In genomic region chr5:180081481-180081880, GRCh38 we compare ENCODE assay signal across 1 cellular context.
TF ChIP-seq lines count a peak whose summit lies in the region.

No MANE protein-coding gene starts in this region.

TF ChIP-seq in HepG2, 621 proteins besides CTCF, POLR2A, EP300 and RAD21 (continued from another document and continues in another):
- TF ChIP-seq, protein P1, sequence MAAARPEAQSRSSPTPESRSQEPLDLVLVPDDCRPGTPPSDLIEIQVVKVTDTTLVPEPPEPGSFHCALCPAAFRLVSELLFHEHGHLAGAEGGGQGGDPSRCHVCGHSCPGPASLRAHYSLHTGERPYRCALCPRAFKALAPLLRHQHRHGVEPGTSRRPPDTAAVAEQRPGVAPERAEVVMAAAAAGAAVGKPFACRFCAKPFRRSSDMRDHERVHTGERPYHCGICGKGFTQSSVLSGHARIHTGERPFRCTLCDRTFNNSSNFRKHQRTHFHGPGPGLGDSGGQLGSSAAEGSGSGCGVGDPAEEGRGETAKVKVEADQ (CRISPR knock-in tag; IDR thresholded peaks at IDR 0.05; ENCODE audit: borderline replicate concordance) = no peak
- TF ChIP-seq EEA1 (CRISPR knock-in tag; IDR thresholded peaks at IDR 0.05; ENCODE audit: borderline replicate concordance) (no peak), SNAPC5 (CRISPR knock-in tag; IDR thresholded peaks at IDR 0.05; ENCODE audit: borderline replicate concordance) (no peak), ZSCAN30 (CRISPR knock-in tag; IDR thresholded peaks at IDR 0.05) (no peak), FOXK1 (CRISPR knock-in tag; IDR thresholded peaks at IDR 0.05; ENCODE audit: borderline replicate concordance, low read depth) (no peak), HHEX (CRISPR knock-in tag; IDR thresholded peaks at IDR 0.05) (peak; percentile 75), ZNF225 (CRISPR knock-in tag; IDR thresholded peaks at IDR 0.05) (no peak), MAFF (IDR thresholded peaks at IDR 0.05; ENCODE audit: low read depth, low read length) (no peak), NR2F6 (IDR thresholded peaks at IDR 0.05) (no peak), NR2F6 (CRISPR knock-in tag; IDR thresholded peaks at IDR 0.05) (no peak), ZNF34 (CRISPR knock-in tag; IDR thresholded peaks at IDR 0.05; ENCODE audit: borderline replicate concordance) (no peak), ESRRA (CRISPR knock-in tag; IDR thresholded peaks at IDR 0.05; ENCODE audit: low read depth) (no peak), CAMTA2 (CRISPR knock-in tag; IDR thresholded peaks at IDR 0.05; ENCODE audit: borderline replicate concordance) (no peak), DPF2 (CRISPR knock-in tag; IDR thresholded peaks at IDR 0.05; ENCODE audit: borderline replicate concordance, low read depth) (no peak), PITX1 (CRISPR knock-in tag; IDR thresholded peaks at IDR 0.05) (peak; percentile 97), ZNF678 (CRISPR knock-in tag; IDR thresholded peaks at IDR 0.05) (no peak), REL (CRISPR knock-in tag; conservative IDR thresholded peaks at IDR 0.05) (no peak), ZNF234 (CRISPR knock-in tag; conservative IDR thresholded peaks at IDR 0.05) (no peak), ZNF879 (CRISPR knock-in tag; IDR thresholded peaks at IDR 0.05) (no peak), SP2 (CRISPR knock-in tag; IDR thresholded peaks at IDR 0.05) (no peak), KDM6A (CRISPR knock-in tag; IDR thresholded peaks at IDR 0.05; ENCODE audit: low read depth) (no peak), PAF1 (CRISPR knock-in tag; IDR thresholded peaks at IDR 0.05) (no peak), GATAD2A (CRISPR knock-in tag; IDR thresholded peaks at IDR 0.05) (no peak), MIER3 (CRISPR knock-in tag; IDR thresholded peaks at IDR 0.05; ENCODE audit: borderline replicate concordance) (no peak), ZNF614 (CRISPR knock-in tag; IDR thresholded peaks at IDR 0.05; ENCODE audit: borderline replicate concordance) (no peak), RFX5 (IDR thresholded peaks at IDR 0.05; ENCODE audit: low read depth, low read length) (no peak), KDM5B (CRISPR knock-in tag; IDR thresholded peaks at IDR 0.05; ENCODE audit: borderline replicate concordance) (no peak), TBX3 (IDR thresholded peaks at IDR 0.05; ENCODE audit: borderline replicate concordance) (peak; percentile 56; the same call in 1 of the 2 replicates), TCF7L2 (IDR thresholded peaks at IDR 0.05; ENCODE audit: low read depth, low read length) (no peak), ZSCAN29 (CRISPR knock-in tag; conservative IDR thresholded peaks at IDR 0.05) (no peak), PAXIP1 (CRISPR knock-in tag; conservative IDR thresholded peaks at IDR 0.05) (peak; percentile 41; the same call in 1 of the 2 replicates), HOXA7 (CRISPR knock-in tag; IDR thresholded peaks at IDR 0.05) (no peak), RNF219 (CRISPR knock-in tag; IDR thresholded peaks at IDR 0.05) (no peak), XBP1 (CRISPR knock-in tag; IDR thresholded peaks at IDR 0.05) (no peak), SOX5 (CRISPR knock-in tag; IDR thresholded peaks at IDR 0.05; ENCODE audit: borderline replicate concordance) (0 out of 2 replicates have a peak, but pooled peaks have one; percentile 10), MEIS2 (CRISPR knock-in tag; IDR thresholded peaks at IDR 0.05) (no peak), THAP9 (CRISPR knock-in tag; IDR thresholded peaks at IDR 0.05; ENCODE audit: borderline replicate concordance) (no peak), ZNF263 (CRISPR knock-in tag; IDR thresholded peaks at IDR 0.05) (no peak), ZNF496 (CRISPR knock-in tag; IDR thresholded peaks at IDR 0.05; ENCODE audit: insufficient replicate concordance) (no peak), ZNF33A (CRISPR knock-in tag; IDR thresholded peaks at IDR 0.05; ENCODE audit: borderline replicate concordance) (no peak)
- TF ChIP-seq, protein P2, sequence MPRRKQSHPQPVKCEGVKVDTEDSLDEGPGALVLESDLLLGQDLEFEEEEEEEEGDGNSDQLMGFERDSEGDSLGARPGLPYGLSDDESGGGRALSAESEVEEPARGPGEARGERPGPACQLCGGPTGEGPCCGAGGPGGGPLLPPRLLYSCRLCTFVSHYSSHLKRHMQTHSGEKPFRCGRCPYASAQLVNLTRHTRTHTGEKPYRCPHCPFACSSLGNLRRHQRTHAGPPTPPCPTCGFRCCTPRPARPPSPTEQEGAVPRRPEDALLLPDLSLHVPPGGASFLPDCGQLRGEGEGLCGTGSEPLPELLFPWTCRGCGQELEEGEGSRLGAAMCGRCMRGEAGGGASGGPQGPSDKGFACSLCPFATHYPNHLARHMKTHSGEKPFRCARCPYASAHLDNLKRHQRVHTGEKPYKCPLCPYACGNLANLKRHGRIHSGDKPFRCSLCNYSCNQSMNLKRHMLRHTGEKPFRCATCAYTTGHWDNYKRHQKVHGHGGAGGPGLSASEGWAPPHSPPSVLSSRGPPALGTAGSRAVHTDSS (CRISPR knock-in tag; conservative IDR thresholded peaks at IDR 0.05) = no peak
- TF ChIP-seq, protein P3, sequence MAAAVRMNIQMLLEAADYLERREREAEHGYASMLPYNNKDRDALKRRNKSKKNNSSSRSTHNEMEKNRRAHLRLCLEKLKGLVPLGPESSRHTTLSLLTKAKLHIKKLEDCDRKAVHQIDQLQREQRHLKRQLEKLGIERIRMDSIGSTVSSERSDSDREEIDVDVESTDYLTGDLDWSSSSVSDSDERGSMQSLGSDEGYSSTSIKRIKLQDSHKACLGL (CRISPR knock-in tag; IDR thresholded peaks at IDR 0.05) = no peak
- TF ChIP-seq, protein P4, sequence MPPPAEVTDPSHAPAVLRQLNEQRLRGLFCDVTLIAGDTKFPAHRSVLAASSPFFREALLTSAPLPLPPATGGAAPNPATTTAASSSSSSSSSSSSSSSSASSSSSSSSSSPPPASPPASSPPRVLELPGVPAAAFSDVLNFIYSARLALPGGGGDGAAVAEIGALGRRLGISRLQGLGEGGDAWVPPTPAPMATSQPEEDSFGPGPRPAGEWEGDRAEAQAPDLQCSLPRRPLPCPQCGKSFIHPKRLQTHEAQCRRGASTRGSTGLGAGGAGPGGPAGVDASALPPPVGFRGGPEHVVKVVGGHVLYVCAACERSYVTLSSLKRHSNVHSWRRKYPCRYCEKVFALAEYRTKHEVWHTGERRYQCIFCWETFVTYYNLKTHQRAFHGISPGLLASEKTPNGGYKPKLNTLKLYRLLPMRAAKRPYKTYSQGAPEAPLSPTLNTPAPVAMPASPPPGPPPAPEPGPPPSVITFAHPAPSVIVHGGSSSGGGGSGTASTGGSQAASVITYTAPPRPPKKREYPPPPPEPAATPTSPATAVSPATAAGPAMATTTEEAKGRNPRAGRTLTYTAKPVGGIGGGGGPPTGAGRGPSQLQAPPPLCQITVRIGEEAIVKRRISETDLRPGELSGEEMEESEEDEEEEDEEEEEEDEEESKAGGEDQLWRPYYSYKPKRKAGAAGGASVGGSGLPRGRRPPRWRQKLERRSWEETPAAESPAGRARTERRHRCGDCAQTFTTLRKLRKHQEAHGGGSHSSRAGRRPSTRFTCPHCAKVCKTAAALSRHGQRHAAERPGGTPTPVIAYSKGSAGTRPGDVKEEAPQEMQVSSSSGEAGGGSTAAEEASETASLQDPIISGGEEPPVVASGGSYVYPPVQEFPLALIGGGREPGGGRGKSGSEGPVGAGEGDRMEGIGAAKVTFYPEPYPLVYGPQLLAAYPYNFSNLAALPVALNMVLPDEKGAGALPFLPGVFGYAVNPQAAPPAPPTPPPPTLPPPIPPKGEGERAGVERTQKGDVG (CRISPR knock-in tag; IDR thresholded peaks at IDR 0.05; ENCODE audit: borderline replicate concordance) = no peak
- TF ChIP-seq, protein P5, sequence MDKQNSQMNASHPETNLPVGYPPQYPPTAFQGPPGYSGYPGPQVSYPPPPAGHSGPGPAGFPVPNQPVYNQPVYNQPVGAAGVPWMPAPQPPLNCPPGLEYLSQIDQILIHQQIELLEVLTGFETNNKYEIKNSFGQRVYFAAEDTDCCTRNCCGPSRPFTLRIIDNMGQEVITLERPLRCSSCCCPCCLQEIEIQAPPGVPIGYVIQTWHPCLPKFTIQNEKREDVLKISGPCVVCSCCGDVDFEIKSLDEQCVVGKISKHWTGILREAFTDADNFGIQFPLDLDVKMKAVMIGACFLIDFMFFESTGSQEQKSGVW (CRISPR knock-in tag; IDR thresholded peaks at IDR 0.05; ENCODE audit: borderline replicate concordance) = no peak
- TF ChIP-seq, protein P6, sequence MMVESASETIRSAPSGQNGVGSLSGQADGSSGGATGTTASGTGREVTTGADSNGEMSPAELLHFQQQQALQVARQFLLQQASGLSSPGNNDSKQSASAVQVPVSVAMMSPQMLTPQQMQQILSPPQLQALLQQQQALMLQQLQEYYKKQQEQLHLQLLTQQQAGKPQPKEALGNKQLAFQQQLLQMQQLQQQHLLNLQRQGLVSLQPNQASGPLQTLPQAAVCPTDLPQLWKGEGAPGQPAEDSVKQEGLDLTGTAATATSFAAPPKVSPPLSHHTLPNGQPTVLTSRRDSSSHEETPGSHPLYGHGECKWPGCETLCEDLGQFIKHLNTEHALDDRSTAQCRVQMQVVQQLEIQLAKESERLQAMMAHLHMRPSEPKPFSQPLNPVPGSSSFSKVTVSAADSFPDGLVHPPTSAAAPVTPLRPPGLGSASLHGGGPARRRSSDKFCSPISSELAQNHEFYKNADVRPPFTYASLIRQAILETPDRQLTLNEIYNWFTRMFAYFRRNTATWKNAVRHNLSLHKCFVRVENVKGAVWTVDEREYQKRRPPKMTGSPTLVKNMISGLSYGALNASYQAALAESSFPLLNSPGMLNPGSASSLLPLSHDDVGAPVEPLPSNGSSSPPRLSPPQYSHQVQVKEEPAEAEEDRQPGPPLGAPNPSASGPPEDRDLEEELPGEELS (CRISPR knock-in tag; IDR thresholded peaks at IDR 0.05) = peak; percentile 39; the same call in 1 of the 2 replicates
- TF ChIP-seq, protein P7, sequence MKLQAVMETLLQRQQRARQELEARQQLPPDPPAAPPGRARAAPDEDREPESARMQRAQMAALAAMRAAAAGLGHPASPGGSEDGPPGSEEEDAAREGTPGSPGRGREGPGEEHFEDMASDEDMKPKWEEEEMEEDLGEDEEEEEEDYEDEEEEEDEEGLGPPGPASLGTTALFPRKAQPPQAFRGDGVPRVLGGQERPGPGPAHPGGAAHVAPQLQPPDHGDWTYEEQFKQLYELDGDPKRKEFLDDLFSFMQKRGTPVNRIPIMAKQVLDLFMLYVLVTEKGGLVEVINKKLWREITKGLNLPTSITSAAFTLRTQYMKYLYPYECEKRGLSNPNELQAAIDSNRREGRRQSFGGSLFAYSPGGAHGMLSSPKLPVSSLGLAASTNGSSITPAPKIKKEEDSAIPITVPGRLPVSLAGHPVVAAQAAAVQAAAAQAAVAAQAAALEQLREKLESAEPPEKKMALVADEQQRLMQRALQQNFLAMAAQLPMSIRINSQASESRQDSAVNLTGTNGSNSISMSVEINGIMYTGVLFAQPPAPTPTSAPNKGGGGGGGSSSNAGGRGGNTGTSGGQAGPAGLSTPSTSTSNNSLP (IDR thresholded peaks at IDR 0.05; ENCODE audit: low read depth, low read length) = 0 out of 2 replicates have a peak, but pooled peaks have one; percentile 16
